8 cellular contexts compared by ENCODE assay signal in genomic region chr19:23817519-23817918, GRCh38. TPM values are rescaled to one million over a fixed set of nuclear protein-coding genes. Genes with fewer than 3 reads are reported as not detected.
DNase-seq lines count a peak whose midpoint lies in the region; ATAC-seq and TF ChIP-seq lines count a peak whose summit lies in the region.

No MANE protein-coding gene starts in this region.

- no peaks in the 10 kb centered on the region for H4K20me1 ChIP-seq in hepatocyte (ENCODE audit: insufficient read depth, poor library complexity, severe bottlenecking)

- ATAC-seq in activated CD8-positive, alpha-beta T cell treated with anti-CD3 and anti-CD28 coated beads, Interleukin-2, amount 10 ng/mL, durations not matched to agents 7 days and 5 days = no peak
- ATAC-seq in HG03159 (IDR thresholded peaks at IDR 0.05; ENCODE audit: unreplicated experiment) (no peak), HG03469 (IDR thresholded peaks at IDR 0.05; ENCODE audit: unreplicated experiment) (no peak)

- no peaks in the 10 kb centered on the region for H3K36me3 ChIP-seq in hepatocyte (replicated peaks; ENCODE audit: insufficient read depth, low read depth)
- H3K36me3 ChIP-seq in transverse colon = no peaks in the 10 kb centered on the region

- TF ChIP-seq POLR2A in transverse colon (IDR thresholded peaks at IDR 0.05) = no peak

- POLR2A ChIA-PET in activated CD8-positive, alpha-beta T cell treated with anti-CD3 and anti-CD28 coated beads, Interleukin-2, amount 10 ng/mL, durations not matched to agents 7 days and 5 days (lab: Charles Lee) = interaction anchor here (0.8 kb wide), 1 partner anchor 59 kb away, joined by 3 read pairs; no protein-coding TSS in a partner anchor

- no peak overlapping the region for H3K4me2 ChIP-seq in hepatocyte

- H3K27me3 Mint-ChIP-seq in activated CD8-positive, alpha-beta T cell treated with anti-CD3 and anti-CD28 coated beads, Interleukin-2, amount 10 ng/mL, durations not matched to agents 7 days and 5 days (ENCODE audit: low read depth) = no peaks in the 10 kb centered on the region

- peak; percentile 1 for DNase-seq in DMS53 treated with DMSO at 0.1 percent for 48 hours (lab: John Stamatoyannopoulos, UW; ENCODE audit: unreplicated experiment)
- peak; percentile 65 for DNase-seq in Jurkat, Clone E6-1 (ENCODE audit: low read depth, low spot score)
- peak; percentile 54 for DNase-seq in activated CD8-positive, alpha-beta T cell treated with anti-CD3 and anti-CD28 coated beads, Interleukin-2, amount 10 ng/mL, durations not matched to agents 7 days and 5 days
- peak; percentile 47 for DNase-seq in hepatocyte (ENCODE audit: low spot score)
- peak; percentile 28 for DNase-seq in transverse colon
- DNase-seq in coronary artery (ENCODE audit: low spot score) = no peak

- H3K9me3 Mint-ChIP-seq in activated CD8-positive, alpha-beta T cell treated with anti-CD3 and anti-CD28 coated beads, Interleukin-2, amount 10 ng/mL, durations not matched to agents 7 days and 5 days (ENCODE audit: insufficient read depth) = peaks cover 31% of the 10 kb centered on the region

- H3K27me3 ChIP-seq in hepatocyte (no peaks in the 10 kb centered on the region), transverse colon (no peaks in the 10 kb centered on the region)

- TF ChIP-seq EP300 in transverse colon (IDR thresholded peaks at IDR 0.05; ENCODE audit: low read depth) = no peak

- H3K79me2 ChIP-seq in hepatocyte = no peaks in the 10 kb centered on the region

- H3K4me1 ChIP-seq in hepatocyte (ENCODE audit: insufficient read depth) = no peaks in the 10 kb centered on the region
- no peaks in the 10 kb centered on the region for H3K4me1 ChIP-seq in transverse colon

- H3K27ac ChIP-seq in hepatocyte (no peak overlapping the region), transverse colon (no peak overlapping the region), coronary artery (no peak overlapping the region)

- CTCF ChIA-PET in activated CD8-positive, alpha-beta T cell treated with anti-CD3 and anti-CD28 coated beads, Interleukin-2, amount 10 ng/mL, durations not matched to agents 7 days and 5 days (lab: Charles Lee) = interaction anchor here (0.9 kb wide), 1 partner anchor 77 kb away, joined by 3 read pairs; no protein-coding TSS in a partner anchor

- H3K9me3 ChIP-seq in hepatocyte (ENCODE audit: low read depth) (peaks cover 4% of the 10 kb centered on the region), transverse colon (peaks cover 11 to 24% of the 10 kb centered on the region in 2 donors)

- H3K4me3 ChIP-seq in Jurkat, Clone E6-1 (ENCODE audit: low read length) = no peak overlapping the region
- H3K4me3 ChIP-seq in hepatocyte = no peak overlapping the region
- no peak overlapping the region for H3K4me3 ChIP-seq in transverse colon
- no peak overlapping the region for H3K4me3 ChIP-seq in coronary artery

- H2AFZ ChIP-seq in hepatocyte = no peak overlapping the region

- TF ChIP-seq CTCF in hepatocyte (IDR thresholded peaks at IDR 0.05; ENCODE audit: poor library complexity) = peak; percentile 26
- TF ChIP-seq CTCF in transverse colon (IDR thresholded peaks at IDR 0.05) = peak in 3 of 5 experiments; percentile 30 to 37 (median 34)
- TF ChIP-seq CTCF in coronary artery (IDR thresholded peaks at IDR 0.05) = no peak

- H3K4me3 Mint-ChIP-seq in activated CD8-positive, alpha-beta T cell treated with anti-CD3 and anti-CD28 coated beads, Interleukin-2, amount 10 ng/mL, durations not matched to agents 7 days and 5 days = no peak overlapping the region

- 84% methylated on average over 4 of the region's 4 CpGs for WGBS in hepatocyte (ENCODE audit: low lambda C conversion rate, missing lambda C conversion rate)
- 71 to 81% methylated on average over 3 to 4 of the region's 4 CpGs for WGBS in transverse colon (ENCODE audit: low coverage in 1 of 2), 2 donors

- peaks cover 7% of the 10 kb centered on the region for H3K36me3 Mint-ChIP-seq in activated CD8-positive, alpha-beta T cell treated with anti-CD3 and anti-CD28 coated beads, Interleukin-2, amount 10 ng/mL, durations not matched to agents 7 days and 5 days (ENCODE audit: low read depth)

- H3K4me1 Mint-ChIP-seq in activated CD8-positive, alpha-beta T cell treated with anti-CD3 and anti-CD28 coated beads, Interleukin-2, amount 10 ng/mL, durations not matched to agents 7 days and 5 days (ENCODE audit: low read depth) = no peaks in the 10 kb centered on the region

- no peak overlapping the region for H3K27ac Mint-ChIP-seq in activated CD8-positive, alpha-beta T cell treated with anti-CD3 and anti-CD28 coated beads, Interleukin-2, amount 10 ng/mL, durations not matched to agents 7 days and 5 days

- in situ Hi-C loops in transverse colon (cut with MboI; ENCODE audit: low pct_ligation_motif_present in 1 of 4, low pct_unique_long_range_greater_than_20kb in 1 of 4, low sequenced_read_pairs in 3 of 4) = no loop called here

- intact Hi-C loops in transverse colon (cut with DNase I; ENCODE audit: low total_unique reads) = no loop called here

- H3K9me2 ChIP-seq in hepatocyte (replicated peaks; ENCODE audit: insufficient read depth) = no peaks in the 10 kb centered on the region

RNA-seq across cellular contexts. Expression of gene ZNF681, which starts 58.8 kb away (rescaled TPM):
- not detected for polyA plus RNA-seq in Jurkat, Clone E6-1 (2012; ENCODE audit: insufficient read depth, insufficient read length)
- total RNA-seq in activated CD8-positive, alpha-beta T cell treated with anti-CD3 and anti-CD28 coated beads, Interleukin-2, amount 10 ng/mL, durations not matched to agents 7 days and 5 days = 1 to 10 TPM; 5.5 to 7.5 TPM
- total RNA-seq in hepatocyte (4.4 and 5.9 TPM in 2 replicates), transverse colon (1 to 10 TPM in 2 of 4 donors, under 1 TPM in 2; 0.40 to 2.9 (median 1.5) TPM)
- polyA plus RNA-seq in hepatocyte = 0.74 and 0.78 TPM in 2 replicates
